In genomic region chr18:63161728-63162195, GRCh38 we compare ENCODE assay signal across 1 cellular context.
TF ChIP-seq lines count a peak whose summit lies in the region.

No MANE protein-coding gene starts in this region.

TF ChIP-seq in K562, 482 proteins besides CTCF, POLR2A, EP300 and RAD21 (continued from another document):
- peak; percentile 59; the same call in 1 of the 2 replicates for TF ChIP-seq MGA (IDR thresholded peaks at IDR 0.05)
- TF ChIP-seq KDM2B (CRISPR knock-in tag; IDR thresholded peaks at IDR 0.05): no peak
- TF ChIP-seq CBFA2T3 (IDR thresholded peaks at IDR 0.05): peak; percentile 50
- no peak for TF ChIP-seq ARID2 (IDR thresholded peaks at IDR 0.05)
- peak; percentile 40 for TF ChIP-seq EGR1 (conservative IDR thresholded peaks at IDR 0.05)
- TF ChIP-seq SRSF3 (IDR thresholded peaks at IDR 0.05; ENCODE audit: insufficient read depth, low read length): no peak
- no peak for TF ChIP-seq PTBP1 (IDR thresholded peaks at IDR 0.05; ENCODE audit: low read depth, low read length)
- TF ChIP-seq L3MBTL2 (IDR thresholded peaks at IDR 0.05): peak; percentile 82
- peak in 1 of 2 experiments; percentile 74; a peak in 2 of 4 replicates for TF ChIP-seq HDAC1 (IDR thresholded peaks at IDR 0.05)
- peak; percentile 4; the same call in 1 of the 2 replicates for TF ChIP-seq CREM (IDR thresholded peaks at IDR 0.05; ENCODE audit: low read depth)
- peak; percentile 54; the same call in 1 of the 2 replicates for TF ChIP-seq SOX6 (IDR thresholded peaks at IDR 0.05)
- no peak for TF ChIP-seq ZNF23 (CRISPR knock-in tag; IDR thresholded peaks at IDR 0.05)
- TF ChIP-seq FOSL1 (tag; conservative IDR thresholded peaks at IDR 0.05): peak; percentile 94
- peak; percentile 82 for TF ChIP-seq HMG20A (CRISPR knock-in tag; conservative IDR thresholded peaks at IDR 0.05)
- TF ChIP-seq HMBOX1 (IDR thresholded peaks at IDR 0.05): peak; percentile 47; the same call in 1 of the 2 replicates
- 0 out of 2 replicates have a peak, but pooled peaks have one; percentile 10 for TF ChIP-seq CBFA2T2 (conservative IDR thresholded peaks at IDR 0.05)
- peak; percentile 54; the same call in 1 of the 2 replicates for TF ChIP-seq ARID1B (IDR thresholded peaks at IDR 0.05)
- TF ChIP-seq JUND (IDR thresholded peaks at IDR 0.05; ENCODE audit: borderline replicate concordance, low read depth, low read length): peak; percentile 94
- peak; percentile 85; the same call in 1 of the 3 replicates for TF ChIP-seq JUND (tag; IDR thresholded peaks at IDR 0.05; ENCODE audit: borderline replicate concordance, low read depth, low read length)
- no peak for TF ChIP-seq RNF219 (CRISPR knock-in tag; IDR thresholded peaks at IDR 0.05)
- peak; percentile 89 for TF ChIP-seq ATF3 (IDR thresholded peaks at IDR 0.05)
- no peak for TF ChIP-seq ATF3 (CRISPR knock-in tag; conservative IDR thresholded peaks at IDR 0.05)
- no peak for TF ChIP-seq MCM5 (IDR thresholded peaks at IDR 0.05; ENCODE audit: low read depth)
- no peak for TF ChIP-seq ZFP91 (CRISPR knock-in tag; IDR thresholded peaks at IDR 0.05)
- no peak for TF ChIP-seq ILK (tag; IDR thresholded peaks at IDR 0.05; ENCODE audit: borderline replicate concordance, low read depth)
- peak; percentile 88 for TF ChIP-seq JUN (IDR thresholded peaks at IDR 0.05; ENCODE audit: borderline replicate concordance, low read depth, low read length)
- TF ChIP-seq JUN (CRISPR knock-in tag; IDR thresholded peaks at IDR 0.05; ENCODE audit: borderline replicate concordance): no peak
- TF ChIP-seq SMARCE1 (IDR thresholded peaks at IDR 0.05): peak; percentile 35; the same call in 1 of the 2 replicates
- TF ChIP-seq MEIS2 (IDR thresholded peaks at IDR 0.05; ENCODE audit: partially characterized antibody): peak; percentile 59
